In genomic region chr12:132471011-132471857, GRCh38 we compare ENCODE assay signal across 1 cellular context.
A peak's percentile ranks its signal among the peaks of the same experiment; 100 is the strongest.
TF ChIP-seq lines count a peak whose summit lies in the region.

No MANE protein-coding gene starts in this region.

TF ChIP-seq in HepG2, 621 proteins besides CTCF, POLR2A, EP300 and RAD21 (continued from another document and continues in another):
- TF ChIP-seq ZFX (CRISPR knock-in tag; IDR thresholded peaks at IDR 0.05; ENCODE audit: low read depth) (peak; percentile 63), MAF1 (CRISPR knock-in tag; IDR thresholded peaks at IDR 0.05; ENCODE audit: borderline replicate concordance) (no peak), ZBTB46 (CRISPR knock-in tag; IDR thresholded peaks at IDR 0.05; ENCODE audit: borderline replicate concordance) (no peak), FOXJ3 (CRISPR knock-in tag; IDR thresholded peaks at IDR 0.05; ENCODE audit: borderline replicate concordance) (no peak; the same call in 1 of the 2 replicates), ZFY (CRISPR knock-in tag; IDR thresholded peaks at IDR 0.05) (no peak), MED8 (CRISPR knock-in tag; IDR thresholded peaks at IDR 0.05; ENCODE audit: insufficient replicate concordance) (no peak), CEBPB (IDR thresholded peaks at IDR 0.05; ENCODE audit: borderline replicate concordance, low read depth, low read length) (no peak), CSRNP2 (CRISPR knock-in tag; conservative IDR thresholded peaks at IDR 0.05; ENCODE audit: low read depth) (no peak), CBX5 (CRISPR knock-in tag; IDR thresholded peaks at IDR 0.05; ENCODE audit: borderline replicate concordance) (peak; percentile 64; the same call in 1 of the 2 replicates), GATAD1 (CRISPR knock-in tag; IDR thresholded peaks at IDR 0.05) (peak; percentile 64; the same call in 1 of the 2 replicates), FOXO4 (CRISPR knock-in tag; conservative IDR thresholded peaks at IDR 0.05) (no peak), BCL6 (CRISPR knock-in tag; IDR thresholded peaks at IDR 0.05) (peak; percentile 84), ARID3A (IDR thresholded peaks at IDR 0.05; ENCODE audit: low read depth, low read length) (no peak), BATF2 (CRISPR knock-in tag; IDR thresholded peaks at IDR 0.05) (no peak), NCOA5 (CRISPR knock-in tag; IDR thresholded peaks at IDR 0.05) (no peak), PHF8 (CRISPR knock-in tag; IDR thresholded peaks at IDR 0.05) (no peak), ZNF207 (IDR thresholded peaks at IDR 0.05; ENCODE audit: borderline replicate concordance) (no peak), RCOR2 (CRISPR knock-in tag; IDR thresholded peaks at IDR 0.05) (peak; percentile 82), PBX2 (CRISPR knock-in tag; IDR thresholded peaks at IDR 0.05) (no peak), REL (CRISPR knock-in tag; conservative IDR thresholded peaks at IDR 0.05) (no peak), HNF1B (CRISPR knock-in tag; IDR thresholded peaks at IDR 0.05) (peak; percentile 83), NFATC3 (CRISPR knock-in tag; IDR thresholded peaks at IDR 0.05) (no peak), XRCC5 (optimal IDR thresholded peaks at IDR 0.05; ENCODE audit: low read length) (peak; percentile 43), ZNF746 (CRISPR knock-in tag; IDR thresholded peaks at IDR 0.05) (peak; percentile 97), ZNF180 (CRISPR knock-in tag; IDR thresholded peaks at IDR 0.05; ENCODE audit: borderline replicate concordance, low read depth) (no peak), ZNF264 (CRISPR knock-in tag; IDR thresholded peaks at IDR 0.05) (0 out of 2 replicates have a peak, but pooled peaks have one; percentile 24), KDM5A (IDR thresholded peaks at IDR 0.05; ENCODE audit: borderline replicate concordance, low read length) (no peak), ZNF646 (CRISPR knock-in tag; IDR thresholded peaks at IDR 0.05) (peak; percentile 71; the same call in 1 of the 2 replicates), ARHGAP35 (CRISPR knock-in tag; IDR thresholded peaks at IDR 0.05; ENCODE audit: borderline replicate concordance) (no peak), HNRNPL (IDR thresholded peaks at IDR 0.05; ENCODE audit: low read depth, low read length) (no peak), HNF4A (CRISPR knock-in tag; IDR thresholded peaks at IDR 0.05) (peak; percentile 72), BORCS8-MEF2B (CRISPR knock-in tag; IDR thresholded peaks at IDR 0.05) (peak; percentile 88), ATF4 (CRISPR knock-in tag; IDR thresholded peaks at IDR 0.05) (peak in 1 of 2 experiments; percentile 52; a peak in 1 of 4 replicates), IKZF1 (IDR thresholded peaks at IDR 0.05) (no peak), ZNF782 (CRISPR knock-in tag; IDR thresholded peaks at IDR 0.05; ENCODE audit: borderline replicate concordance) (no peak), RXRB (CRISPR knock-in tag; IDR thresholded peaks at IDR 0.05; ENCODE audit: borderline replicate concordance) (peak; percentile 96), E2F1 (CRISPR knock-in tag; IDR thresholded peaks at IDR 0.05) (0 out of 2 replicates have a peak, but pooled peaks have one; percentile 49), SUZ12 (IDR thresholded peaks at IDR 0.05; ENCODE audit: low read depth, low read length) (no peak), SKIL (CRISPR knock-in tag; IDR thresholded peaks at IDR 0.05; ENCODE audit: borderline replicate concordance) (peak; percentile 76), MXI1 (IDR thresholded peaks at IDR 0.05; ENCODE audit: borderline replicate concordance, low read depth, low read length) (peak; percentile 70; the same call in 1 of the 3 replicates)
